15 cellular contexts compared by ENCODE assay signal in the genomic region with DNA sequence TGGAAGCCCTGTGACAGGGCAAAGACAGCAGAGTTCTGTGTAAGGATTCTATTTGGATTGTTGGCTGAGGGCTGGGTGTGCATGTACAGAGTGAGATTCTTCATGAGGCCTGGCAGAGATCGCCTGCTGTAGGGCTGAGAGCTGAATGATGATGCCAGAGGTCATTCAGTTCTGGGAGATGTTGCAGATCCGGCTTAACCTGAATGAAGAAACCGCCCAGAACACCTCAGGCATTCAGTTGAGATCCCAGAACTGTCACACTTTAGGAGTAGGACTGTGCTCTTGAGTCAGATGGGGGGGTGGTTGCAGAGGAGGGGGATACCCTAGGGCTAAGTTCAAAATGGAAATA. TPM values are rescaled to one million over a fixed set of nuclear protein-coding genes. Genes with fewer than 3 reads are reported as not detected.
DNase-seq lines count a peak whose midpoint lies in the region; ATAC-seq and TF ChIP-seq lines count a peak whose summit lies in the region.
"Had no signal": no experiment of that assay in that cellular context is flagged by ENCODE, and none has a peak within 500 bp of the region (broad histone marks: within the 10 kb centered on the region; RNA-seq: fewer than 3 reads in every experiment).

No MANE protein-coding gene starts in this region.

- no peak for TF ChIP-seq CTCF in type B pancreatic cell (conservative IDR thresholded peaks at IDR 0.05)

- H3K4me3 Mint-ChIP-seq in activated naive CD4-positive, alpha-beta T cell treated with anti-CD3 and anti-CD28 coated beads for 36 hours = peak overlapping the region; percentile 72
- peak overlapping the region; percentile 76 for H3K4me3 Mint-ChIP-seq in activated CD8-positive, alpha-beta T cell treated with anti-CD3 and anti-CD28 coated beads, Interleukin-2, amount 10 ng/mL, durations not matched to agents 7 days and 5 days
- H3K4me3 Mint-ChIP-seq in type B pancreatic cell = peak overlapping the region; percentile 82
- H3K4me3 Mint-ChIP-seq: dendritic cell treated with granulocyte-macrophage colony-stimulating factor and Interleukin-4, amounts not matched to agents 40 ng/mL and 50 ng/mL, for 4 days; HFFc6 had no signal

- no peak for ATAC-seq in activated CD8-positive, alpha-beta T cell treated with anti-CD3 and anti-CD28 coated beads, Interleukin-2, amount 10 ng/mL, durations not matched to agents 7 days and 5 days
- peak; percentile 80 for ATAC-seq in left ventricle myocardium superior
- ATAC-seq: gastrocnemius medialis had no signal

- POLR2A ChIA-PET in activated CD8-positive, alpha-beta T cell treated with anti-CD3 and anti-CD28 coated beads, Interleukin-2, amount 10 ng/mL, durations not matched to agents 7 days and 5 days (lab: Charles Lee) = interaction anchor here (0.8 to 2.0 kb wide), 3 partner anchors 10 to 21 kb away, joined by 3 to 21 read pairs (median 3); no protein-coding TSS in a partner anchor

- H3K4me1 Mint-ChIP-seq in activated naive CD4-positive, alpha-beta T cell treated with anti-CD3 and anti-CD28 coated beads for 36 hours (ENCODE audit: low read depth) = peaks cover 74% of the 10 kb centered on the region
- peaks cover 86% of the 10 kb centered on the region for H3K4me1 Mint-ChIP-seq in activated CD8-positive, alpha-beta T cell treated with anti-CD3 and anti-CD28 coated beads, Interleukin-2, amount 10 ng/mL, durations not matched to agents 7 days and 5 days (ENCODE audit: low read depth)
- H3K4me1 Mint-ChIP-seq in type B pancreatic cell (ENCODE audit: unreplicated experiment) = peaks cover 31% of the 10 kb centered on the region

- peak overlapping the region; percentile 100 for H3K27ac Mint-ChIP-seq in activated naive CD4-positive, alpha-beta T cell treated with anti-CD3 and anti-CD28 coated beads for 36 hours
- H3K27ac Mint-ChIP-seq in activated CD8-positive, alpha-beta T cell treated with anti-CD3 and anti-CD28 coated beads, Interleukin-2, amount 10 ng/mL, durations not matched to agents 7 days and 5 days = peak overlapping the region; percentile 84
- peak overlapping the region; percentile 94 for H3K27ac Mint-ChIP-seq in type B pancreatic cell
- H3K27ac Mint-ChIP-seq: dendritic cell treated with granulocyte-macrophage colony-stimulating factor and Interleukin-4, amounts not matched to agents 40 ng/mL and 50 ng/mL, for 4 days; HFFc6 had no signal

- H3K27ac ChIP-seq in caudate nucleus (ENCODE audit: low read depth, low read length) = no peak overlapping the region
- H3K27ac ChIP-seq: gastrocnemius medialis, SJCRH30 had no signal

- peaks cover 2% of the 10 kb centered on the region for H3K36me3 Mint-ChIP-seq in activated naive CD4-positive, alpha-beta T cell treated with anti-CD3 and anti-CD28 coated beads for 36 hours (ENCODE audit: low read depth)
- peaks cover 14% of the 10 kb centered on the region for H3K36me3 Mint-ChIP-seq in activated CD8-positive, alpha-beta T cell treated with anti-CD3 and anti-CD28 coated beads, Interleukin-2, amount 10 ng/mL, durations not matched to agents 7 days and 5 days (ENCODE audit: low read depth)
- peaks cover 9% of the 10 kb centered on the region for H3K36me3 Mint-ChIP-seq in type B pancreatic cell

- no peaks in the 10 kb centered on the region for H3K9me3 Mint-ChIP-seq in activated naive CD4-positive, alpha-beta T cell treated with anti-CD3 and anti-CD28 coated beads for 36 hours
- H3K9me3 Mint-ChIP-seq in activated CD8-positive, alpha-beta T cell treated with anti-CD3 and anti-CD28 coated beads, Interleukin-2, amount 10 ng/mL, durations not matched to agents 7 days and 5 days (ENCODE audit: insufficient read depth) = no peaks in the 10 kb centered on the region
- peaks cover 10% of the 10 kb centered on the region for H3K9me3 Mint-ChIP-seq in type B pancreatic cell
- H3K9me3 Mint-ChIP-seq: dendritic cell treated with granulocyte-macrophage colony-stimulating factor and Interleukin-4, amounts not matched to agents 40 ng/mL and 50 ng/mL, for 4 days; HFFc6 had no signal

- peak; percentile 55 for DNase-seq in activated naive CD4-positive, alpha-beta T cell treated with anti-CD3 and anti-CD28 coated beads for 36 hours
- DNase-seq in activated naive CD4-positive, alpha-beta T cell (lab: John Stamatoyannopoulos, UW) = no peak
- DNase-seq in activated CD8-positive, alpha-beta T cell treated with anti-CD3 and anti-CD28 coated beads, Interleukin-2, amount 10 ng/mL, durations not matched to agents 7 days and 5 days = no peak
- DNase-seq in left ventricle myocardium superior (no peak), type B pancreatic cell (ENCODE audit: extremely low spot score, unreplicated experiment) (no peak), caudate nucleus (lab: John Stamatoyannopoulos, UW) (no peak), DMS53 (lab: John Stamatoyannopoulos, UW) (no peak), cerebellar cortex (ENCODE audit: low spot score) (no peak)
- DNase-seq: EL, gastrocnemius medialis, HFFc6, NCI-H1694, NCI-H748 treated with DMSO at 0.1 percent for 48 hours, SJCRH30 had no signal

- CTCF ChIA-PET in activated naive CD4-positive, alpha-beta T cell treated with anti-CD3 and anti-CD28 coated beads for 36 hours (lab: Charles Lee) = interaction anchor here (1.2 to 4.5 kb wide), 4 partner anchors 12 to 49 kb away, joined by 3 to 34 read pairs (median 10); no protein-coding TSS in a partner anchor
- CTCF ChIA-PET in activated CD8-positive, alpha-beta T cell treated with anti-CD3 and anti-CD28 coated beads, Interleukin-2, amount 10 ng/mL, durations not matched to agents 7 days and 5 days (lab: Charles Lee) = interaction anchor here (0.8 to 8.8 kb wide), 7 partner anchors 9 to 133 kb away, joined by 3 to 160 read pairs (median 18); a partner anchor contains a TSS

- intact Hi-C loops in activated naive CD4-positive, alpha-beta T cell treated with anti-CD3 and anti-CD28 coated beads for 36 hours (cut with micrococcal nuclease) = loop anchor here (1.0 to 5.0 kb wide), 2 partner anchors 10 to 98 kb away; a partner anchor contains a TSS
- intact Hi-C loops in left ventricle myocardium superior (cut with micrococcal nuclease) = no loop called here

- H3K27me3 Mint-ChIP-seq in activated naive CD4-positive, alpha-beta T cell treated with anti-CD3 and anti-CD28 coated beads for 36 hours (ENCODE audit: low read depth) = no peaks in the 10 kb centered on the region
- H3K27me3 Mint-ChIP-seq in activated CD8-positive, alpha-beta T cell treated with anti-CD3 and anti-CD28 coated beads, Interleukin-2, amount 10 ng/mL, durations not matched to agents 7 days and 5 days (ENCODE audit: low read depth) = no peaks in the 10 kb centered on the region
- H3K27me3 Mint-ChIP-seq in type B pancreatic cell = no peaks in the 10 kb centered on the region
- H3K27me3 Mint-ChIP-seq: dendritic cell treated with granulocyte-macrophage colony-stimulating factor and Interleukin-4, amounts not matched to agents 40 ng/mL and 50 ng/mL, for 4 days had no signal

RNA-seq across cellular contexts. Expression of a gene that starts 5.8 kb away (rescaled TPM):
- total RNA-seq in activated naive CD4-positive, alpha-beta T cell treated with anti-CD3 and anti-CD28 coated beads for 36 hours = 100 to 1,000 TPM; 173 to 175 TPM
- total RNA-seq in activated CD8-positive, alpha-beta T cell treated with anti-CD3 and anti-CD28 coated beads, Interleukin-2, amount 10 ng/mL, durations not matched to agents 7 days and 5 days = 100 to 1,000 TPM; 863 to 926 TPM
- total RNA-seq in left ventricle myocardium superior (54.4 TPM), type B pancreatic cell (ENCODE audit: low replicate concordance) (66.3 and 159 TPM in 2 replicates)
